In genomic region chr12:130875193-130875592, GRCh38 we compare ENCODE assay signal across 17 cellular contexts. TPM values are rescaled to one million over a fixed set of nuclear protein-coding genes. Genes with fewer than 3 reads are reported as not detected.
DNase-seq lines count a peak whose midpoint lies in the region; ATAC-seq and TF ChIP-seq lines count a peak whose summit lies in the region.
"Had no signal": no experiment of that assay in that cellular context is flagged by ENCODE, and none has a peak within 500 bp of the region (broad histone marks: within the 10 kb centered on the region; RNA-seq: fewer than 3 reads in every experiment).

No MANE protein-coding gene starts in this region.

- DNase-seq in activated CD4-positive, alpha-beta T cell treated with anti-CD3 and anti-CD28 coated beads, Interleukin-2, amount 10 ng/mL, durations not matched to agents 24 days and 14 days, result no peak
- DNase-seq in activated CD4-positive, alpha-beta T cell treated with anti-CD3 and anti-CD28 coated beads for 4 hours, result no peak
- DNase-seq in Calu3, result no peak
- DNase-seq in activated T-helper 1 cell treated with anti-CD3 and anti-CD28 coated beads, Interleukin-12 subunit alpha, Interleukin-12 subunit beta, Interleukin-2, Interleukin-4 antibody, amounts not matched to agents 30 ng/mL and 10 ng/mL and 1 ng/mL, durations not matched to agents 14 hours and 24 hours and 36 hours (ENCODE audit: low spot score), result no peak
- DNase-seq in epidermal melanocyte (ENCODE audit: insufficient read length, low spot score), result no peak
- DNase-seq in UCSD-AML1 (lab: John Stamatoyannopoulos, UW; ENCODE audit: unreplicated experiment), result no peak
- DNase-seq: activated CD8-positive, alpha-beta memory T cell treated with anti-CD3 and anti-CD28 coated beads, Interleukin-2, amount 50 U/mL, for 48 hours; CD8-positive, alpha-beta T cell; gastrocnemius medialis; lower lobe of right lung; NCI-H2081 treated with DMSO at 0.1 percent for 48 hours; NCI-H526; stimulated activated naive CD4-positive, alpha-beta T cell treated with Interleukin-2 at 50 U/mL for 16 hours; upper lobe of right lung had no signal

- TF ChIP-seq CTCF in Calu3 (IDR thresholded peaks at IDR 0.05; ENCODE audit: unreplicated experiment), result no peak
- no peak for TF ChIP-seq CTCF in nephron (IDR thresholded peaks at IDR 0.05; ENCODE audit: unreplicated experiment in 3 of 3)

- H3K4me1 Mint-ChIP-seq in activated CD4-positive, alpha-beta T cell treated with anti-CD3 and anti-CD28 coated beads, Interleukin-2, amount 10 ng/mL, durations not matched to agents 24 days and 14 days, result peaks cover 51% of the 10 kb centered on the region
- H3K4me1 Mint-ChIP-seq in Calu3 (ENCODE audit: low read depth, unreplicated experiment), result peaks cover 51% of the 10 kb centered on the region
- H3K4me1 Mint-ChIP-seq in activated T-helper 1 cell treated with anti-CD3 and anti-CD28 coated beads, Interleukin-12 subunit alpha, Interleukin-12 subunit beta, Interleukin-2, Interleukin-4 antibody, amounts not matched to agents 30 ng/mL and 10 ng/mL and 1 ng/mL, durations not matched to agents 14 hours and 24 hours and 36 hours (ENCODE audit: low read depth), result peaks cover 71% of the 10 kb centered on the region
- H3K4me1 Mint-ChIP-seq in nephron, result peaks cover 35% of the 10 kb centered on the region

- no peak overlapping the region for H3K27ac Mint-ChIP-seq in activated CD4-positive, alpha-beta T cell treated with anti-CD3 and anti-CD28 coated beads, Interleukin-2, amount 10 ng/mL, durations not matched to agents 24 days and 14 days
- no peak overlapping the region for H3K27ac Mint-ChIP-seq in Calu3 (ENCODE audit: unreplicated experiment)
- H3K27ac Mint-ChIP-seq in activated T-helper 1 cell treated with anti-CD3 and anti-CD28 coated beads, Interleukin-12 subunit alpha, Interleukin-12 subunit beta, Interleukin-2, Interleukin-4 antibody, amounts not matched to agents 30 ng/mL and 10 ng/mL and 1 ng/mL, durations not matched to agents 14 hours and 24 hours and 36 hours, result peak overlapping the region; percentile 61
- H3K27ac Mint-ChIP-seq in nephron, result no peak overlapping the region
- H3K27ac Mint-ChIP-seq: CD8-positive, alpha-beta T cell had no signal

- no peaks in the 10 kb centered on the region for H3K9me3 Mint-ChIP-seq in activated CD4-positive, alpha-beta T cell treated with anti-CD3 and anti-CD28 coated beads, Interleukin-2, amount 10 ng/mL, durations not matched to agents 24 days and 14 days
- H3K9me3 Mint-ChIP-seq in Calu3 (ENCODE audit: low read depth, unreplicated experiment) (no peaks in the 10 kb centered on the region), nephron (no peaks in the 10 kb centered on the region)
- H3K9me3 Mint-ChIP-seq in activated T-helper 1 cell treated with anti-CD3 and anti-CD28 coated beads, Interleukin-12 subunit alpha, Interleukin-12 subunit beta, Interleukin-2, Interleukin-4 antibody, amounts not matched to agents 30 ng/mL and 10 ng/mL and 1 ng/mL, durations not matched to agents 14 hours and 24 hours and 36 hours, result no peaks in the 10 kb centered on the region
- H3K9me3 Mint-ChIP-seq: CD8-positive, alpha-beta T cell had no signal

- H3K36me3 Mint-ChIP-seq in activated CD4-positive, alpha-beta T cell treated with anti-CD3 and anti-CD28 coated beads, Interleukin-2, amount 10 ng/mL, durations not matched to agents 24 days and 14 days (ENCODE audit: low read depth), result peaks cover 57% of the 10 kb centered on the region
- H3K36me3 Mint-ChIP-seq in Calu3 (ENCODE audit: insufficient read depth, unreplicated experiment) (peaks cover 86% of the 10 kb centered on the region), nephron (ENCODE audit: low read depth) (peaks cover 54% of the 10 kb centered on the region)
- peaks cover 58% of the 10 kb centered on the region for H3K36me3 Mint-ChIP-seq in activated T-helper 1 cell treated with anti-CD3 and anti-CD28 coated beads, Interleukin-12 subunit alpha, Interleukin-12 subunit beta, Interleukin-2, Interleukin-4 antibody, amounts not matched to agents 30 ng/mL and 10 ng/mL and 1 ng/mL, durations not matched to agents 14 hours and 24 hours and 36 hours (ENCODE audit: low read depth)

- ATAC-seq in HG02852 (IDR thresholded peaks at IDR 0.05; ENCODE audit: unreplicated experiment), result no peak
- ATAC-seq: CD8-positive, alpha-beta T cell; gastrocnemius medialis; lower lobe of right lung; Panc1; upper lobe of right lung had no signal

- no peaks in the 10 kb centered on the region for H3K27me3 Mint-ChIP-seq in activated CD4-positive, alpha-beta T cell treated with anti-CD3 and anti-CD28 coated beads, Interleukin-2, amount 10 ng/mL, durations not matched to agents 24 days and 14 days
- no peaks in the 10 kb centered on the region for H3K27me3 Mint-ChIP-seq in Calu3 (ENCODE audit: unreplicated experiment)
- H3K27me3 Mint-ChIP-seq in activated T-helper 1 cell treated with anti-CD3 and anti-CD28 coated beads, Interleukin-12 subunit alpha, Interleukin-12 subunit beta, Interleukin-2, Interleukin-4 antibody, amounts not matched to agents 30 ng/mL and 10 ng/mL and 1 ng/mL, durations not matched to agents 14 hours and 24 hours and 36 hours (ENCODE audit: insufficient read depth), result no peaks in the 10 kb centered on the region
- H3K27me3 Mint-ChIP-seq in nephron (ENCODE audit: low read depth), result peaks cover 10% of the 10 kb centered on the region

- BruUV-seq in Calu3 (replicated peaks; lab: Mats Ljungman, UMichigan), result no TSS peak

- CTCF ChIA-PET in Calu3 (lab: Charles Lee), result no interaction called here

- H3K4me3 Mint-ChIP-seq in activated CD4-positive, alpha-beta T cell treated with anti-CD3 and anti-CD28 coated beads, Interleukin-2, amount 10 ng/mL, durations not matched to agents 24 days and 14 days, result peak overlapping the region; percentile 97
- H3K4me3 Mint-ChIP-seq in Calu3 (ENCODE audit: low read depth, unreplicated experiment), result peak overlapping the region; percentile 93
- peak overlapping the region; percentile 99 for H3K4me3 Mint-ChIP-seq in activated T-helper 1 cell treated with anti-CD3 and anti-CD28 coated beads, Interleukin-12 subunit alpha, Interleukin-12 subunit beta, Interleukin-2, Interleukin-4 antibody, amounts not matched to agents 30 ng/mL and 10 ng/mL and 1 ng/mL, durations not matched to agents 14 hours and 24 hours and 36 hours
- H3K4me3 Mint-ChIP-seq in nephron, result peak overlapping the region; percentile 63 to 99 (median 90)
- H3K4me3 Mint-ChIP-seq: CD8-positive, alpha-beta T cell had no signal

- intact Hi-C loops in activated CD4-positive, alpha-beta T cell treated with anti-CD3 and anti-CD28 coated beads, Interleukin-2, amount 10 ng/mL, durations not matched to agents 24 days and 14 days (cut with micrococcal nuclease), result loop anchor here (10.0 kb wide), 3 partner anchors 730 to 1070 kb away; partner anchors contain the start of genes EP400 and SFSWAP
- intact Hi-C loops in Calu3 (cut with micrococcal nuclease; ENCODE audit: unreplicated experiment), result loop anchor here (10.0 kb wide), 1 partner anchor 1660 kb away; no protein-coding TSS in a partner anchor
- intact Hi-C loops in activated T-helper 1 cell treated with anti-CD3 and anti-CD28 coated beads, Interleukin-12 subunit alpha, Interleukin-12 subunit beta, Interleukin-2, Interleukin-4 antibody, amounts not matched to agents 30 ng/mL and 10 ng/mL and 1 ng/mL, durations not matched to agents 14 hours and 24 hours and 36 hours (cut with micrococcal nuclease), result loop anchor here (10.0 kb wide), 4 partner anchors 840 to 1890 kb away; partner anchors contain the start of genes ANKLE2, SFSWAP and ULK1

RNA-seq across cellular contexts. Expression of gene RAN, which starts 3.3 kb away (rescaled TPM):
- total RNA-seq in activated CD4-positive, alpha-beta T cell treated with anti-CD3 and anti-CD28 coated beads, Interleukin-2, amount 10 ng/mL, durations not matched to agents 24 days and 14 days, result 2,022 and 2,040 TPM in 2 replicates
- 1,463 and 1,538 TPM in 2 replicates for total RNA-seq in Calu3 (2022)
- total RNA-seq in activated T-helper 1 cell treated with anti-CD3 and anti-CD28 coated beads, Interleukin-12 subunit alpha, Interleukin-12 subunit beta, Interleukin-2, Interleukin-4 antibody, amounts not matched to agents 30 ng/mL and 10 ng/mL and 1 ng/mL, durations not matched to agents 14 hours and 24 hours and 36 hours, result 1,823 and 1,852 TPM in 2 replicates

RNA-seq across cellular contexts. Expression of gene STX2, which starts 36.1 kb away (rescaled TPM):
- total RNA-seq in activated CD4-positive, alpha-beta T cell treated with anti-CD3 and anti-CD28 coated beads, Interleukin-2, amount 10 ng/mL, durations not matched to agents 24 days and 14 days, result 18.2 and 19.2 TPM in 2 replicates
- 21.0 and 26.7 TPM in 2 replicates for total RNA-seq in Calu3 (2022)
- 15.9 and 17.9 TPM in 2 replicates for total RNA-seq in activated T-helper 1 cell treated with anti-CD3 and anti-CD28 coated beads, Interleukin-12 subunit alpha, Interleukin-12 subunit beta, Interleukin-2, Interleukin-4 antibody, amounts not matched to agents 30 ng/mL and 10 ng/mL and 1 ng/mL, durations not matched to agents 14 hours and 24 hours and 36 hours
